ENCODE assay signal across 31 cellular contexts in the genomic region with DNA sequence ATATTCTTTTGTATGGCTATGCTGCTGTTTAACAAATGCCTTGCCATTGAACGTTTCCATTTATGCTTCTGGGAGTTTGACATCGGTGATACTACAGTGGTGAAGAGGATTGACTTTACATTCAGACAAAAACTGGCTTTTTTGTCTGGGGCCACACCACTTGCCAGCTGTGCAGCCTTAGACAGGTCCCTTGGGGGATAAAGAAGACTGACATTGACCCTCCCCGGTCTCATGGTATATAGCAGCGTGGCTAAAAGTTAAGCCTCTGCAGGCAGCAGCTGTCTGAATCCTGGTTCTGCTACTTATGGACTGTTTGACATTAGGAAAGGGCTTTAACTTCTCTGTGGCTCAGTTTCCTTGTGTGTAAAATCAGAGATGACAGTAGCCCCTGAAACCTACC. TPM values are rescaled to one million over a fixed set of nuclear protein-coding genes. Genes with fewer than 3 reads are reported as not detected.
"Had no signal": no experiment of that assay in that cellular context is flagged by ENCODE, and none has a peak within 500 bp of the region (broad histone marks: within the 10 kb centered on the region; RNA-seq: fewer than 3 reads in every experiment).

No MANE protein-coding gene starts in this region.

- H3K4me1 ChIP-seq: stomach, suprapubic skin, testis, tibial artery, tibial nerve, transverse colon, upper lobe of left lung, upper lobe of right lung, uterus, vagina had no signal

- H3K9me3 Mint-ChIP-seq: stimulated activated effector memory CD8-positive, alpha-beta T cell treated with anti-CD3 and anti-CD28 coated beads, Interleukin-12 subunit alpha, Interleukin-12 subunit beta, amount 100 ng/mL, for 72 hours; stimulated activated memory B cell treated with anti-CD40 and anti-IgM and Interleukin-4, amounts not matched to agents 10 μg/mL and 1 μg/mL and 100 μg/mL, for 72 hours; stimulated activated naive B cell treated with anti-CD40 and anti-IgM and Interleukin-4, amounts not matched to agents 10 μg/mL and 1 μg/mL and 100 μg/mL, for 72 hours; stimulated activated naive CD8-positive, alpha-beta T cell treated with anti-CD3 and anti-CD28 coated beads, Interleukin-15, amount 100 ng/mL, for 72 hours; stimulated activated naive CD8-positive, alpha-beta T cell treated with anti-CD3 and anti-CD28 coated beads, Interleukin-15, Interleukin-2, amounts not matched to agents 100 ng/mL and 50 ng/mL, for 24 hours; type B pancreatic cell had no signal

- H3K9me3 ChIP-seq: stomach, suprapubic skin, testis, thoracic aorta, thyroid gland, tibial artery, tibial nerve, transverse colon, upper lobe of left lung, upper lobe of right lung, uterus, vagina had no signal

- H3K4me3 Mint-ChIP-seq: stimulated activated effector memory CD8-positive, alpha-beta T cell treated with anti-CD3 and anti-CD28 coated beads, Interleukin-12 subunit alpha, Interleukin-12 subunit beta, amount 100 ng/mL, for 72 hours; stimulated activated memory B cell treated with anti-CD40 and anti-IgM and Interleukin-4, amounts not matched to agents 10 μg/mL and 1 μg/mL and 100 μg/mL, for 72 hours; stimulated activated naive B cell treated with anti-CD40 and anti-IgM and Interleukin-4, amounts not matched to agents 10 μg/mL and 1 μg/mL and 100 μg/mL, for 72 hours; stimulated activated naive CD8-positive, alpha-beta T cell treated with anti-CD3 and anti-CD28 coated beads, Interleukin-15, amount 100 ng/mL, for 72 hours; stimulated activated naive CD8-positive, alpha-beta T cell treated with anti-CD3 and anti-CD28 coated beads, Interleukin-15, Interleukin-2, amounts not matched to agents 100 ng/mL and 50 ng/mL, for 24 hours; type B pancreatic cell had no signal

- H3K4me1 Mint-ChIP-seq: stimulated activated effector memory CD8-positive, alpha-beta T cell treated with anti-CD3 and anti-CD28 coated beads, Interleukin-12 subunit alpha, Interleukin-12 subunit beta, amount 100 ng/mL, for 72 hours; stimulated activated memory B cell treated with anti-CD40 and anti-IgM and Interleukin-4, amounts not matched to agents 10 μg/mL and 1 μg/mL and 100 μg/mL, for 72 hours; stimulated activated naive B cell treated with anti-CD40 and anti-IgM and Interleukin-4, amounts not matched to agents 10 μg/mL and 1 μg/mL and 100 μg/mL, for 72 hours; stimulated activated naive CD8-positive, alpha-beta T cell treated with anti-CD3 and anti-CD28 coated beads, Interleukin-15, amount 100 ng/mL, for 72 hours had no signal

- H3K4me3 ChIP-seq: stomach, suprapubic skin, testis, thoracic aorta, thyroid gland, tibial artery, tibial nerve, transverse colon, upper lobe of left lung, upper lobe of right lung, uterus, vagina had no signal

- H3K27me3 Mint-ChIP-seq: stimulated activated naive CD8-positive, alpha-beta T cell treated with anti-CD3 and anti-CD28 coated beads, Interleukin-15, amount 100 ng/mL, for 72 hours had no signal

- H3K27me3 ChIP-seq: suprapubic skin, testis, thyroid gland, tibial artery, tibial nerve, transverse colon, upper lobe of left lung, uterus, vagina had no signal

- H3K36me3 Mint-ChIP-seq: stimulated activated effector memory CD8-positive, alpha-beta T cell treated with anti-CD3 and anti-CD28 coated beads, Interleukin-12 subunit alpha, Interleukin-12 subunit beta, amount 100 ng/mL, for 72 hours; stimulated activated memory B cell treated with anti-CD40 and anti-IgM and Interleukin-4, amounts not matched to agents 10 μg/mL and 1 μg/mL and 100 μg/mL, for 72 hours; stimulated activated naive B cell treated with anti-CD40 and anti-IgM and Interleukin-4, amounts not matched to agents 10 μg/mL and 1 μg/mL and 100 μg/mL, for 72 hours; type B pancreatic cell had no signal

- H3K27ac ChIP-seq: stomach, suprapubic skin, testis, thoracic aorta, thyroid gland, tibial artery, tibial nerve, transverse colon, upper lobe of left lung, upper lobe of right lung, uterus, vagina had no signal

- DNase-seq: stimulated activated CD4-positive, alpha-beta T cell treated with anti-CD3 and anti-CD28 coated beads, Interleukin-2, amount 100 ng/mL, for 48 hours; stimulated activated CD4-positive, alpha-beta T cell treated with anti-CD3 and anti-CD28 coated beads, Interleukin-4, amount 100 ng/mL, for 1 hour; stimulated activated CD4-positive, alpha-beta T cell treated with anti-CD3 and anti-CD28 coated beads, Interleukin-4, amount 100 ng/mL, for 24 hours; stimulated activated CD4-positive, alpha-beta T cell treated with anti-CD3 and anti-CD28 coated beads, Interleukin-4, amount 100 ng/mL, for 4 hours; stimulated activated CD8-positive, alpha-beta memory T cell treated with anti-CD3 and anti-CD28 coated beads, Interleukin-4, amount 100 ng/mL, for 48 hours; stimulated activated naive B cell treated with anti-CD40 and anti-IgM and Interleukin-4, amounts not matched to agents 10 μg/mL and 1 μg/mL and 100 μg/mL, for 72 hours; stimulated activated naive CD4-positive, alpha-beta T cell; stimulated activated naive CD4-positive, alpha-beta T cell treated with Interleukin-2 at 50 U/mL for 16 hours; stimulated activated naive CD8-positive, alpha-beta T cell treated with anti-CD3 and anti-CD28 coated beads, Interleukin-15, amount 100 ng/mL, for 72 hours; stimulated activated naive CD8-positive, alpha-beta T cell treated with anti-CD3 and anti-CD28 coated beads, Interleukin-15, Interleukin-2, amounts not matched to agents 100 U/mL and 50 U/mL, for 24 hours; stomach; substantia nigra; testis; thyroid gland; tibial artery; transverse colon; upper lobe of left lung; upper lobe of right lung; uterus had no signal

- ATAC-seq: stimulated activated effector memory CD8-positive, alpha-beta T cell treated with anti-CD3 and anti-CD28 coated beads, Interleukin-12 subunit alpha, Interleukin-12 subunit beta, amount 100 ng/mL, for 72 hours; stimulated activated memory B cell treated with anti-CD40 and anti-IgM and Interleukin-4, amounts not matched to agents 10 μg/mL and 1 μg/mL and 100 μg/mL, for 72 hours; stimulated activated naive B cell treated with anti-CD40 and anti-IgM and Interleukin-4, amounts not matched to agents 10 μg/mL and 1 μg/mL and 100 μg/mL, for 72 hours; stimulated activated naive CD8-positive, alpha-beta T cell treated with anti-CD3 and anti-CD28 coated beads, Interleukin-15, amount 100 ng/mL, for 72 hours; stimulated activated naive CD8-positive, alpha-beta T cell treated with anti-CD3 and anti-CD28 coated beads, Interleukin-15, Interleukin-2, amounts not matched to agents 100 U/mL and 50 U/mL, for 24 hours; upper lobe of right lung had no signal

- H3K36me3 ChIP-seq: stomach, suprapubic skin, thoracic aorta, thyroid gland, tibial artery, tibial nerve, transverse colon, upper lobe of left lung, upper lobe of right lung, uterus, vagina had no signal

- H3K27ac Mint-ChIP-seq: stimulated activated effector memory CD8-positive, alpha-beta T cell treated with anti-CD3 and anti-CD28 coated beads, Interleukin-12 subunit alpha, Interleukin-12 subunit beta, amount 100 ng/mL, for 72 hours; stimulated activated memory B cell treated with anti-CD40 and anti-IgM and Interleukin-4, amounts not matched to agents 10 μg/mL and 1 μg/mL and 100 μg/mL, for 72 hours; stimulated activated naive B cell treated with anti-CD40 and anti-IgM and Interleukin-4, amounts not matched to agents 10 μg/mL and 1 μg/mL and 100 μg/mL, for 72 hours; stimulated activated naive CD8-positive, alpha-beta T cell treated with anti-CD3 and anti-CD28 coated beads, Interleukin-15, amount 100 ng/mL, for 72 hours; stimulated activated naive CD8-positive, alpha-beta T cell treated with anti-CD3 and anti-CD28 coated beads, Interleukin-15, Interleukin-2, amounts not matched to agents 100 ng/mL and 50 ng/mL, for 24 hours; type B pancreatic cell had no signal

RNA-seq across cellular contexts. Expression of a gene that starts 42.0 kb away (rescaled TPM):
- total RNA-seq: subcutaneous adipose tissue, suprapubic skin, temporal lobe, thoracic aorta, thyroid gland, transverse colon, upper lobe of left lung, upper lobe of right lung, ureter, urinary bladder, vagina had no signal
